ENCODE assay signal across 1 cellular context in genomic region chr16:51624083-51624775, GRCh38.
TF ChIP-seq lines count a peak whose summit lies in the region.

No MANE protein-coding gene starts in this region.

TF ChIP-seq in H1, 55 proteins besides CTCF, POLR2A, EP300 and RAD21:
- TF ChIP-seq CTBP2 (IDR thresholded peaks at IDR 0.05; ENCODE audit: borderline replicate concordance, insufficient read depth, insufficient read length, low read length) (no peak), KDM4A (IDR thresholded peaks at IDR 0.05; ENCODE audit: low read depth, low read length, severe bottlenecking) (no peak), SUZ12 (IDR thresholded peaks at IDR 0.05; ENCODE audit: low read length) (no peak), TCF12 (IDR thresholded peaks at IDR 0.05; ENCODE audit: low read depth, low read length) (no peak), CBX8 (IDR thresholded peaks at IDR 0.05; ENCODE audit: borderline replicate concordance, low read depth, low read length) (no peak), ASH2L (IDR thresholded peaks at IDR 0.05; ENCODE audit: low read length) (no peak), GABPA (IDR thresholded peaks at IDR 0.05; ENCODE audit: borderline replicate concordance, insufficient read depth, low read length) (no peak), EZH2 (IDR thresholded peaks at IDR 0.05; ENCODE audit: low read depth, low read length, severe bottlenecking) (no peak), POLR2AphosphoS5 (IDR thresholded peaks at IDR 0.05; ENCODE audit: low read depth, low read length) (no peak), BRCA1 (IDR thresholded peaks at IDR 0.05; ENCODE audit: low read depth, low read length) (no peak), JUN (IDR thresholded peaks at IDR 0.05; ENCODE audit: low read depth, low read length) (no peak)
